In genomic region chr12:55715833-55716581, GRCh38 we compare ENCODE assay signal across 8 cellular contexts. TPM values are rescaled to one million over a fixed set of nuclear protein-coding genes. Genes with fewer than 3 reads are reported as not detected.
DNase-seq lines count a peak whose midpoint lies in the region; ATAC-seq and TF ChIP-seq lines count a peak whose summit lies in the region.

TSS of gene BLOC1S1 (plus strand) at chr12:55716046. CDS start at chr12:55716052, 6 bp downstream.

- peaks cover 19 to 23% of the 10 kb centered on the region in 2 donors for H3K4me1 ChIP-seq in naive thymus-derived CD4-positive, alpha-beta T cell (ENCODE audit: control insufficient read depth in 2 of 2, insufficient read depth in 2 of 2, low read length in 2 of 2)

- H3K27ac ChIP-seq in naive thymus-derived CD4-positive, alpha-beta T cell (ENCODE audit: low read depth, low read length), result peak within 1 kb of the TSS; percentile 92

- intact Hi-C loops in naive thymus-derived CD4-positive, alpha-beta T cell (cut with micrococcal nuclease), result loop anchor here (1.0 to 5.0 kb wide), 8 partner anchors 8 to 971 kb away; partner anchors contain the start of genes CD63 (in 2 of the 2), PTGES3 (in 1 of the 2), PYM1 (in 1 of the 2) and SARNP (in 1 of the 2)

- no peaks in the 10 kb centered on the region for H3K9me3 ChIP-seq in naive thymus-derived CD4-positive, alpha-beta T cell (ENCODE audit: control insufficient read depth in 2 of 3, low read length in 3 of 3)

- no peaks in the 10 kb centered on the region for H3K27me3 ChIP-seq in naive thymus-derived CD4-positive, alpha-beta T cell (ENCODE audit: control insufficient read depth in 2 of 2, insufficient read depth in 2 of 2, low read length in 2 of 2)

- peaks cover 0 to 2% (median 0%) of the 10 kb centered on the region in 5 donors for H3K36me3 Mint-ChIP-seq in naive thymus-derived CD4-positive, alpha-beta T cell
- H3K36me3 Mint-ChIP-seq in stimulated activated naive B cell treated with anti-CD40 and anti-IgM and Interleukin-4, amounts not matched to agents 10 μg/mL and 1 μg/mL and 100 μg/mL, for 72 hours, result peaks cover 4 to 14% of the 10 kb centered on the region in 2 donors

- ATAC-seq in naive thymus-derived CD4-positive, alpha-beta T cell, result peak; percentile 96
- ATAC-seq in stimulated activated naive B cell treated with anti-CD40 and anti-IgM and Interleukin-4, amounts not matched to agents 10 μg/mL and 1 μg/mL and 100 μg/mL, for 72 hours (replicated peaks), result peak; percentile 93 to 94

- H3K4me3 Mint-ChIP-seq in naive thymus-derived CD4-positive, alpha-beta T cell, result peak within 1 kb of the TSS; percentile 83 to 98 (median 94)
- peak within 1 kb of the TSS; percentile 93 to 95 for H3K4me3 Mint-ChIP-seq in stimulated activated naive B cell treated with anti-CD40 and anti-IgM and Interleukin-4, amounts not matched to agents 10 μg/mL and 1 μg/mL and 100 μg/mL, for 72 hours

- peaks cover 0 to 18% (median 7%) of the 10 kb centered on the region in 3 experiments for H3K36me3 ChIP-seq in naive thymus-derived CD4-positive, alpha-beta T cell (ENCODE audit: control insufficient read depth in 2 of 3, insufficient read depth in 3 of 3, low read length in 3 of 3)

- H3K4me3 ChIP-seq in LNCaP clone FGC (ENCODE audit: low read depth, low read length), result peak within 1 kb of the TSS; percentile 67
- peak within 1 kb of the TSS; percentile 96 for H3K4me3 ChIP-seq in naive thymus-derived CD4-positive, alpha-beta T cell (ENCODE audit: low read length)

- peaks cover 0 to 21% (median 0%) of the 10 kb centered on the region in 5 donors for H3K27me3 Mint-ChIP-seq in naive thymus-derived CD4-positive, alpha-beta T cell
- no peaks in the 10 kb centered on the region for H3K27me3 Mint-ChIP-seq in stimulated activated naive B cell treated with anti-CD40 and anti-IgM and Interleukin-4, amounts not matched to agents 10 μg/mL and 1 μg/mL and 100 μg/mL, for 72 hours

- POLR2A ChIA-PET in naive thymus-derived CD4-positive, alpha-beta T cell (lab: Charles Lee), result interaction anchor here (0.6 to 2.9 kb wide), 17 partner anchors 9 to 1467 kb away, joined by 3 to 24 read pairs (median 4); partner anchors contain the start of genes CBX5, CD63, DNAJC14 and ORMDL2

- DNase-seq in EH (ENCODE audit: low read depth) (peak; percentile 91), GOT3 (lab: John Stamatoyannopoulos, UW) (peak; percentile 29), LNCaP clone FGC (ENCODE audit: low read depth) (peak; percentile 91), RPMI8226 (peak; percentile 97), fibroblast of gingiva (ENCODE audit: low read depth) (peak; percentile 94)
- DNase-seq in activated T-helper 1 cell treated with anti-CD3 and anti-CD28 coated beads, Interleukin-2, amount 50 U/mL, for 16 hours (ENCODE audit: low read depth in 1 of 2, low spot score in 1 of 2), result peak; percentile 84 to 88
- peak; percentile 82 to 95 (median 90) for DNase-seq in naive thymus-derived CD4-positive, alpha-beta T cell
- DNase-seq in stimulated activated naive B cell treated with anti-CD40 and anti-IgM and Interleukin-4, amounts not matched to agents 10 μg/mL and 1 μg/mL and 100 μg/mL, for 72 hours, result peak; percentile 89

- H3K4me1 Mint-ChIP-seq in naive thymus-derived CD4-positive, alpha-beta T cell, result peaks cover 15 to 41% (median 36%) of the 10 kb centered on the region in 7 donors
- peaks cover 24 to 43% of the 10 kb centered on the region in 2 donors for H3K4me1 Mint-ChIP-seq in stimulated activated naive B cell treated with anti-CD40 and anti-IgM and Interleukin-4, amounts not matched to agents 10 μg/mL and 1 μg/mL and 100 μg/mL, for 72 hours

- CTCF ChIA-PET in naive thymus-derived CD4-positive, alpha-beta T cell (lab: Charles Lee), result interaction anchor here (0.5 to 7.5 kb wide), 3 partner anchors 22 to 364 kb away, joined by 3 to 46 read pairs (median 5); no protein-coding TSS in a partner anchor

- TF ChIP-seq CTCF in LNCaP clone FGC (IDR thresholded peaks at IDR 0.05; ENCODE audit: control insufficient read depth, extremely low read depth, insufficient read depth), result no peak

- H3K9me3 Mint-ChIP-seq in naive thymus-derived CD4-positive, alpha-beta T cell, result peaks cover 0 to 7% (median 0%) of the 10 kb centered on the region in 11 donors
- H3K9me3 Mint-ChIP-seq in stimulated activated naive B cell treated with anti-CD40 and anti-IgM and Interleukin-4, amounts not matched to agents 10 μg/mL and 1 μg/mL and 100 μg/mL, for 72 hours, result no peaks in the 10 kb centered on the region

- peak within 1 kb of the TSS; percentile 91 to 98 (median 97) for H3K27ac Mint-ChIP-seq in naive thymus-derived CD4-positive, alpha-beta T cell
- H3K27ac Mint-ChIP-seq in stimulated activated naive B cell treated with anti-CD40 and anti-IgM and Interleukin-4, amounts not matched to agents 10 μg/mL and 1 μg/mL and 100 μg/mL, for 72 hours, result peak within 1 kb of the TSS; percentile 98

RNA-seq across cellular contexts. Expression of gene BLOC1S1, which starts in this region (rescaled TPM):
- total RNA-seq in naive thymus-derived CD4-positive, alpha-beta T cell, result 100 to 1,000 TPM in 1 of 5 experiments, 10 to 100 TPM in 4; 37.6 to 112 (median 71.5) TPM
- 100 to 1,000 TPM in 1 of 2 donors, 10 to 100 TPM in 1; 83.5 to 102 TPM for polyA plus RNA-seq in naive thymus-derived CD4-positive, alpha-beta T cell

Comparison
In these comparisons a context has a peak if more than half of its experiments do, and no peak if none do; other contexts are left out.
1. Peak in every context shown above with its lines: DNase-seq, ATAC-seq, H3K4me3 ChIP-seq and H3K27ac ChIP-seq.
2. DNase-seq: peak in every context shown above with its lines; median percentile 97 in RPMI8226; 94 in fibroblast of gingiva; 91 in EH; 91 in LNCaP clone FGC; 90 in naive thymus-derived CD4-positive, alpha-beta T cell; 89 in stimulated activated naive B cell treated with anti-CD40 and anti-IgM and Interleukin-4, amounts not matched to agents 10 μg/mL and 1 μg/mL and 100 μg/mL, for 72 hours; 86 in activated T-helper 1 cell treated with anti-CD3 and anti-CD28 coated beads, Interleukin-2, amount 50 U/mL, for 16 hours; 29 in GOT3.